18 cellular contexts compared by ENCODE assay signal in the genomic region with DNA sequence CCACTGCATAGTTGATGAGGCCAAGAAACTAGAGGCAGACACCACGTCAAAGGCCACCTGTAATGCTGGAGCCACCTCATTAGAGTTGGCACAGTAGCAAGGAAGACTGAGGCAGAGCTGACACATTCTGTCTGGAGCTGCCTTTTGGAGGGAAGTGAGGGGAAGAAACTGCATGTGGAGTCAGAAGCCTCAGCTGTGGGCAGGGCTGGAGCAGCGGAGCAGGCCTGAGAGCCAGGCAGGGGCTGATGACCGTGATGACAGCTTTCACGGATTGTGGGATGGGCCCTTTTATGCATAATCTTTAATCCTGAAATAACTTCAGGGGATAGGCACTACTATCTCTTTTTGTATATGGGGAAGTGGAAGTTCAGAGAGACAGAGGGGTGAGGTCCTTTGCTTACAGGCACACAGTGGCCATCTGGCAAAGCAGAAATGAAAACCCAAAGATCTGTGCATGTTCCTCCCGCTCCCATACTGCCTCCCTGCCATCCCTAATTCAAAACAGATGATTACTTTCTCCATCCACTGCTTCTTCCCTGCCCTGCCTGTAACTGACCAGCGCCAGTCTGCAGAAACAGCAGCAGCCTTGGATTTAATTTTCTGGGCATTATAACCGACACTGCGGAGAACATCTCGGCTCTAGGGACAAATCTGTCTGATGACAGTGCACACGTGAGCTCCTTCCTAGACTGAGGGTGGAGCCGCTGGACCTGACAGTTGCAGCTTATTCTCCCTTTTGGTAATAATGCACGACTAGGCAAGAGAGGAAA.
DNase-seq lines count a peak whose midpoint lies in the region.
"Had no signal": no experiment of that assay in that cellular context is flagged by ENCODE, and none has a peak within 500 bp of the region (broad histone marks: within the 10 kb centered on the region; RNA-seq: fewer than 3 reads in every experiment).

No MANE protein-coding gene starts in this region.

- H3K4me1 ChIP-seq in adipocyte (ENCODE audit: control insufficient read depth, insufficient read depth, low read length) (no peaks in the 10 kb centered on the region), mesenchymal stem cell (ENCODE audit: control insufficient read depth, insufficient read depth, low read depth, low read length) (no peaks in the 10 kb centered on the region)

- H3K79me1 ChIP-seq in mesenchymal stem cell (replicated peaks; ENCODE audit: low read length, poor library complexity, severe bottlenecking) = no peaks in the 10 kb centered on the region

- no peak overlapping the region for H3K18ac ChIP-seq in mesenchymal stem cell (ENCODE audit: low read depth in 1 of 2, low read length in 2 of 2)

- no peak overlapping the region for H3K4ac ChIP-seq in mesenchymal stem cell (ENCODE audit: low read depth in 1 of 2, low read length in 2 of 2)

- H3K4me3 ChIP-seq in adipocyte (ENCODE audit: low read length) (no peak overlapping the region), mesenchymal stem cell (ENCODE audit: insufficient read depth in 1 of 2, low read depth in 1 of 2, low read length in 2 of 2) (peak overlapping the region in 1 of 2 experiments; percentile 44)
- H3K4me3 ChIP-seq: SK-N-MC had no signal

- no peak overlapping the region for H2BK5ac ChIP-seq in mesenchymal stem cell (ENCODE audit: low read depth, low read length, poor library complexity, severe bottlenecking)

- no peak overlapping the region for H2BK15ac ChIP-seq in mesenchymal stem cell (ENCODE audit: low read depth, poor library complexity, severe bottlenecking)

- H3K27ac ChIP-seq in mesenchymal stem cell (ENCODE audit: low read length, poor library complexity, severe bottlenecking) = no peak overlapping the region
- H3K27ac ChIP-seq: HL-60, SK-N-MC had no signal

- H4K8ac ChIP-seq in mesenchymal stem cell (ENCODE audit: low read length) = no peak overlapping the region

- H3K36me3 ChIP-seq in adipocyte (ENCODE audit: control insufficient read depth, insufficient read depth, low read length, severe bottlenecking) (no peaks in the 10 kb centered on the region), mesenchymal stem cell (ENCODE audit: control insufficient read depth in 1 of 2, insufficient read depth in 2 of 2, low read depth in 1 of 2, low read length in 2 of 2) (no peaks in the 10 kb centered on the region)

- H4K91ac ChIP-seq in mesenchymal stem cell (ENCODE audit: low read length) = no peak overlapping the region

- 73% methylated on average over 10 of the region's 12 CpGs for WGBS in mesenchymal stem cell

- no peak overlapping the region for H3K14ac ChIP-seq in mesenchymal stem cell (ENCODE audit: low read length in 2 of 2)

- H2BK120ac ChIP-seq in mesenchymal stem cell (ENCODE audit: low read depth, low read length) = no peak overlapping the region

- no peaks in the 10 kb centered on the region for H3K9me3 ChIP-seq in adipocyte (ENCODE audit: control insufficient read depth, low read length)
- no peaks in the 10 kb centered on the region for H3K9me3 ChIP-seq in mesenchymal stem cell (ENCODE audit: control insufficient read depth, low read length)

- H3K9ac ChIP-seq in adipocyte (ENCODE audit: low read length) (no peak overlapping the region), mesenchymal stem cell (ENCODE audit: low read length) (peak overlapping the region; percentile 26)

- no peak overlapping the region for H2AK5ac ChIP-seq in mesenchymal stem cell (ENCODE audit: low read length, severe bottlenecking)

- H3K23ac ChIP-seq in mesenchymal stem cell (ENCODE audit: low read length in 2 of 2) = no peak overlapping the region

- no peak overlapping the region for H3K4me2 ChIP-seq in mesenchymal stem cell (ENCODE audit: low read length, poor library complexity, severe bottlenecking)

- H2AFZ ChIP-seq in mesenchymal stem cell (ENCODE audit: low read depth, low read length) = no peak overlapping the region

- DNase-seq in COR-L47 (lab: John Stamatoyannopoulos, UW) (peak; percentile 64), NCI-H1694 treated with DMSO at 0.1 percent for 48 hours (lab: John Stamatoyannopoulos, UW) (peak; percentile 66), adipocyte (ENCODE audit: low read depth) (peak; percentile 54), mesenchymal stem cell (no peak), NCI-H1092 treated with DMSO at 0.1 percent for 48 hours (lab: John Stamatoyannopoulos, UW) (no peak), DMS53 (lab: John Stamatoyannopoulos, UW) (no peak)
- DNase-seq in activated T-cell treated with anti-CD3 and anti-CD28 coated beads, Interleukin-2, amount 50 U/mL, for 1 hour = no peak
- DNase-seq: activated naive CD8-positive, alpha-beta T cell treated with anti-CD3 and anti-CD28 coated beads, Interleukin-2, amount 10 ng/mL, durations not matched to agents 7 days and 5 days; CD4-positive, alpha-beta memory T cell; H9; hippocampal formation; Kasumi-1; left cardiac atrium; naive B cell; NK-92 treated with Interleukin-12 subunit alpha and Interleukin-12 subunit beta, amount 100 ng/mL, for 24 hours; stimulated activated CD4-positive, alpha-beta T cell treated with anti-CD3 and anti-CD28 coated beads, Interleukin-2, amount 100 ng/mL, for 24 hours had no signal

- no peak overlapping the region for H2BK12ac ChIP-seq in mesenchymal stem cell (ENCODE audit: low read length in 2 of 2)

- H3K27me3 ChIP-seq in adipocyte (replicated peaks; ENCODE audit: control insufficient read depth, insufficient read depth, low read length) = peaks cover 16% of the 10 kb centered on the region
- H3K27me3 ChIP-seq in mesenchymal stem cell (ENCODE audit: control insufficient read depth in 1 of 2, insufficient read depth in 1 of 2, low read length in 2 of 2) = peaks cover 16 to 19% of the 10 kb centered on the region in 2 experiments

Comparison
In these comparisons a context has a peak if more than half of its experiments do, and no peak if none do; other contexts are left out.
1. DNase-seq: peak in COR-L47 (single experiment), NCI-H1694 treated with DMSO at 0.1 percent for 48 hours (single experiment) and adipocyte (single experiment); none in mesenchymal stem cell (single experiment), NCI-H1092 treated with DMSO at 0.1 percent for 48 hours (single experiment), activated T-cell treated with anti-CD3 and anti-CD28 coated beads, Interleukin-2, amount 50 U/mL, for 1 hour (single experiment) and DMS53 (single experiment).